ENCODE assay signal across 1 cellular context in genomic region chr10:49139000-49139865, GRCh38.
TF ChIP-seq lines count a peak whose summit lies in the region.

No MANE protein-coding gene starts in this region.

TF ChIP-seq in H1, 55 proteins besides CTCF, POLR2A, EP300 and RAD21:
- no peak for TF ChIP-seq TAF7 (optimal IDR thresholded peaks at IDR 0.05; ENCODE audit: borderline replicate concordance, low read depth, low read length)
- TF ChIP-seq SP4 (IDR thresholded peaks at IDR 0.05; ENCODE audit: low read length): no peak
- no peak for TF ChIP-seq SAP30 (IDR thresholded peaks at IDR 0.05; ENCODE audit: insufficient read depth, insufficient replicate concordance, low read length)
- TF ChIP-seq PHF8 (conservative IDR thresholded peaks at IDR 0.05; ENCODE audit: low read depth, low read length): no peak
- no peak for TF ChIP-seq JUN (IDR thresholded peaks at IDR 0.05; ENCODE audit: low read depth, low read length)
TF ChIP-seq in H1: peak in this region for 0.
